In the genomic region with DNA sequence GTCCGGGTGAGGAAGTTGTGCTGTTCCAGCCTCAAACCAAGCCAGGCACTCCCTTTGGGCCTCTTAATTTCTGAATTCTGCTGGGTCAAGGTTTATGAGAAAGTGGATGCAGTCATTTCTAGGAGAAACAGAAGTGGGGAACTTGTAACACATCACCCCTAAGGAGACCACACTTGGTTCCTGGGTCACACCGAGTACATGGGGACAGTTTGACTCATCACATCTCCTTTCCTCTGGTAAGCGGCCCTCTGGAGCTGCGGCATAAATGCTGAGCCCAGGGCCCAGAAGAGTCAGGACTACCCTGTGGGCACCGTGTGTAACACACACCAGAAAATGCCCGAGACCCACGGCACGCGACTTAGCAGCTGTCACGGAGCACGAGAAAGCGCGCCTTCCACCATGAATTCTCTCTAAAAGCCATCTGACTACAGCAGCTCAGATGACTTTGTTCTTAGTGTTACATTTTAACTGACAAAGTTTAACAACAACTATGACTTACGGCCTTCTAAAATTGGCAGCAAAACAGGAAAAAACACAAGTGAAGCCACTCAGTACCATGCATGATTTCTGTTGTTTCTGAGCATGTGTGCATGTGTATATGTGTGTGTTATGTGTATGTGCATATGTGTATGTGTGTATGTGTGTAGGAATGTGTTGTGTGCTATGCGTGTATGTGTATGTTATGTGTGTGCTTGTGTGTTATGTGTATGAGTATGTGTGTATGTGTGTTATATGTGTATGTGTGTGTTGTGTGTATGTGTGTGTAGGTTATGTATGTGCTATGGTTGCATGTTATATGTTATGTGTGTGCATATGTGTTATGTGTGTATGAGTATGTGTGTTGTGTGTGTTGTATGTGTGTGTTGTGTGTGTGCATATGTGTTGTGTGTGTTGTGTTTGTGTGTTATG, we compare ENCODE assay signal across 8 cellular contexts. TPM values are rescaled to one million over a fixed set of nuclear protein-coding genes. Genes with fewer than 3 reads are reported as not detected.
DNase-seq lines count a peak whose midpoint lies in the region; ATAC-seq and TF ChIP-seq lines count a peak whose summit lies in the region.

No MANE protein-coding gene starts in this region.

- H3K4me3 Mint-ChIP-seq in endodermal cell = no peak overlapping the region

- peaks cover 9% of the 10 kb centered on the region for H3K4me1 Mint-ChIP-seq in endodermal cell

- no peaks in the 10 kb centered on the region for H3K27me3 Mint-ChIP-seq in endodermal cell (ENCODE audit: insufficient read depth)

- H3K9me3 Mint-ChIP-seq in endodermal cell = no peaks in the 10 kb centered on the region

- H3K36me3 Mint-ChIP-seq in endodermal cell (ENCODE audit: low read depth) = no peaks in the 10 kb centered on the region

- DNase-seq in GM10266 (ENCODE audit: extremely low spot score) (peak; percentile 69), SK-N-DZ (ENCODE audit: low spot score) (peak; percentile 31), right lobe of liver (peak in 1 of 3 donors; percentile 51), dermis blood vessel endothelial cell (no peak), NCI-H1436 (lab: John Stamatoyannopoulos, UW) (no peak), dedifferentiated amniotic fluid mesenchymal stem cell (ENCODE audit: extremely low spot score) (no peak), endodermal cell (no peak)

- H3K27ac Mint-ChIP-seq in endodermal cell = no peak overlapping the region

- no peak for TF ChIP-seq CTCF in GM10266 (IDR thresholded peaks at IDR 0.05; ENCODE audit: control insufficient read depth, insufficient read depth, low read depth, missing control alignments)
- TF ChIP-seq CTCF in right lobe of liver (IDR thresholded peaks at IDR 0.05) = no peak
- TF ChIP-seq CTCF in endodermal cell (conservative IDR thresholded peaks at IDR 0.05) = no peak

- H3K4me3 ChIP-seq in right lobe of liver = no peak overlapping the region
- no peak overlapping the region for H3K4me3 ChIP-seq in endodermal cell (ENCODE audit: low read length)

- H3K27ac ChIP-seq in right lobe of liver (peak overlapping the region; percentile 88 to 97 (median 94)), endodermal cell (ENCODE audit: low read depth, low read length) (no peak overlapping the region)

- intact Hi-C loops in right lobe of liver (cut with DNase I) = loop anchor here (10.0 kb wide), 2 partner anchors 103 to 463 kb away; partner anchors contain the start of gene IRF2BP2 (in 1 of the 2)

- ATAC-seq in GM21619 (IDR thresholded peaks at IDR 0.05; ENCODE audit: unreplicated experiment) (peak; percentile 33), right lobe of liver (no peak)

- 32% methylated on average over 4 of the region's 15 CpGs for WGBS in right lobe of liver (ENCODE audit: insufficient coverage, low coverage, low lambda C conversion rate, missing lambda C conversion rate)
- 90 to 91% methylated on average over 9 to 15 of the region's 15 CpGs for WGBS in endodermal cell (ENCODE audit: insufficient coverage in 1 of 2, insufficient read length in 1 of 2), 2 experiments

- no peaks in the 10 kb centered on the region for H3K9me3 ChIP-seq in right lobe of liver
- H3K9me3 ChIP-seq in endodermal cell (ENCODE audit: control insufficient read depth, low read length) = no peaks in the 10 kb centered on the region

- H3K36me3 ChIP-seq in right lobe of liver = no peaks in the 10 kb centered on the region
- no peaks in the 10 kb centered on the region for H3K36me3 ChIP-seq in endodermal cell (ENCODE audit: control insufficient read depth, insufficient read depth, low read length)

- TF ChIP-seq POLR2A in right lobe of liver (IDR thresholded peaks at IDR 0.05) = no peak

- H3K4me1 ChIP-seq in right lobe of liver = peaks cover 0 to 72% (median 38%) of the 10 kb centered on the region in 4 donors
- peaks cover 12% of the 10 kb centered on the region for H3K4me1 ChIP-seq in endodermal cell (ENCODE audit: control insufficient read depth, insufficient read depth, low read length)

- H3K27me3 ChIP-seq in right lobe of liver (no peaks in the 10 kb centered on the region), endodermal cell (ENCODE audit: control insufficient read depth, insufficient read depth, low read length, poor library complexity, severe bottlenecking) (no peaks in the 10 kb centered on the region)

- no peak overlapping the region for H3K9ac ChIP-seq in endodermal cell (ENCODE audit: extremely low read depth, low read length, poor library complexity, severe bottlenecking)

RNA-seq across cellular contexts. Expression of gene TOMM20, which starts 50.8 kb away (rescaled TPM):
- 160 and 181 TPM in 2 replicates for polyA plus RNA-seq in SK-N-DZ (2014; cell fraction: cytosol; rRNA removed)
- polyA plus RNA-seq in SK-N-DZ (2014; cell fraction: nucleus; rRNA removed) = 60.2 and 62.0 TPM in 2 replicates
- 10 to 100 TPM; 33.0 to 59.2 (median 42.7) TPM for total RNA-seq in right lobe of liver
- 65.7 and 83.6 TPM in 2 replicates for total RNA-seq in dermis blood vessel endothelial cell
- total RNA-seq in endodermal cell = 100 to 1,000 TPM; 237 to 252 TPM
- polyA plus RNA-seq in endodermal cell (2013, experiment 1 of 2) = 237 TPM
- polyA plus RNA-seq in endodermal cell (2013, experiment 2 of 2) = 220 TPM

Comparison
In these comparisons a context has a peak if more than half of its experiments do, and no peak if none do; other contexts are left out.
1. DNase-seq: peak in GM10266 (single experiment) and SK-N-DZ (single experiment); none in dermis blood vessel endothelial cell (single experiment), NCI-H1436 (single experiment), dedifferentiated amniotic fluid mesenchymal stem cell (single experiment) and endodermal cell (single experiment).